ENCODE assay signal across 8 cellular contexts in genomic region chr3:188389711-188390346, GRCh38.
A peak's percentile ranks its signal among the peaks of the same experiment; 100 is the strongest.
DNase-seq lines count a peak whose midpoint lies in the region; ATAC-seq and FAIRE-seq lines count a peak whose summit lies in the region.

No MANE protein-coding gene starts in this region.

- no peak for FAIRE-seq in HTR-8/SVneo (lab: Jason Lieb, UNC)

- ATAC-seq in activated CD4-positive, alpha-beta T cell treated with anti-CD3 and anti-CD28 coated beads for 36 hours: peak; percentile 92
- ATAC-seq in HG03135 (IDR thresholded peaks at IDR 0.05; ENCODE audit: unreplicated experiment) (peak; percentile 92), left colon (peak; percentile 78)

- H3K27ac Mint-ChIP-seq in activated CD4-positive, alpha-beta T cell treated with anti-CD3 and anti-CD28 coated beads for 36 hours: peak overlapping the region; percentile 78

- POLR2A ChIA-PET in activated CD4-positive, alpha-beta T cell treated with anti-CD3 and anti-CD28 coated beads for 36 hours (lab: Charles Lee): interaction anchor here (0.6 to 1.1 kb wide), 6 partner anchors 11 to 590 kb away, joined by 3 to 6 read pairs (median 4); no protein-coding TSS in a partner anchor

- peak; percentile 81 for DNase-seq in activated CD4-positive, alpha-beta T cell treated with anti-CD3 and anti-CD28 coated beads for 36 hours
- DNase-seq in activated CD4-positive, alpha-beta T cell treated with anti-CD3 and anti-CD28 coated beads for 1 hour: no peak
- peak; percentile 19 for DNase-seq in activated T-cell treated with anti-CD3 and anti-CD28 coated beads for 4 hours
- DNase-seq in left colon: peak; percentile 35 to 38
- peak; percentile 22 for DNase-seq in stimulated activated naive CD4-positive, alpha-beta T cell treated with Interleukin-2 at 50 U/mL for 16 hours (lab: John Stamatoyannopoulos, UW)
- DNase-seq in HTR-8/SVneo (ENCODE audit: insufficient read length, low spot score): no peak
- no peak for DNase-seq in OCI-M2 (lab: John Stamatoyannopoulos, UW; ENCODE audit: unreplicated experiment)

- peaks cover 5% of the 10 kb centered on the region for H3K36me3 Mint-ChIP-seq in activated CD4-positive, alpha-beta T cell treated with anti-CD3 and anti-CD28 coated beads for 36 hours (ENCODE audit: low read depth)

- CTCF ChIA-PET in activated CD4-positive, alpha-beta T cell treated with anti-CD3 and anti-CD28 coated beads for 36 hours (lab: Charles Lee): interaction anchor here (0.6 to 0.8 kb wide), 4 partner anchors 16 to 1234 kb away, joined by 3 to 4 read pairs (median 3); no protein-coding TSS in a partner anchor

- no peaks in the 10 kb centered on the region for H3K9me3 Mint-ChIP-seq in activated CD4-positive, alpha-beta T cell treated with anti-CD3 and anti-CD28 coated beads for 36 hours (ENCODE audit: low read depth)

- intact Hi-C loops in activated CD4-positive, alpha-beta T cell treated with anti-CD3 and anti-CD28 coated beads for 36 hours (cut with DNase I, micrococcal nuclease): loop anchor here (1.0 to 10.0 kb wide), 9 partner anchors 51 to 649 kb away; no protein-coding TSS in a partner anchor
- intact Hi-C loops in left colon (cut with DNase I, micrococcal nuclease): no loop called here

- H3K4me3 Mint-ChIP-seq in activated CD4-positive, alpha-beta T cell treated with anti-CD3 and anti-CD28 coated beads for 36 hours: peak overlapping the region; percentile 22

- H3K4me1 Mint-ChIP-seq in activated CD4-positive, alpha-beta T cell treated with anti-CD3 and anti-CD28 coated beads for 36 hours: peaks cover 41% of the 10 kb centered on the region

- H3K27me3 Mint-ChIP-seq in activated CD4-positive, alpha-beta T cell treated with anti-CD3 and anti-CD28 coated beads for 36 hours: no peaks in the 10 kb centered on the region

Comparison
In these comparisons a context has a peak if more than half of its experiments do, and no peak if none do; other contexts are left out.
1. DNase-seq: peak in activated CD4-positive, alpha-beta T cell treated with anti-CD3 and anti-CD28 coated beads for 36 hours (single experiment), activated T-cell treated with anti-CD3 and anti-CD28 coated beads for 4 hours (single experiment), left colon (2 of 2) and stimulated activated naive CD4-positive, alpha-beta T cell treated with Interleukin-2 at 50 U/mL for 16 hours (single experiment); none in activated CD4-positive, alpha-beta T cell treated with anti-CD3 and anti-CD28 coated beads for 1 hour (single experiment), HTR-8/SVneo (single experiment) and OCI-M2 (single experiment).
2. intact Hi-C loops: an anchor here in activated CD4-positive, alpha-beta T cell treated with anti-CD3 and anti-CD28 coated beads for 36 hours (1.0 to 10.0 kb wide); none called in left colon.
3. Peak in every context shown above with its lines, with median percentiles within 50 percentile points of each other: ATAC-seq.